In the genomic region with DNA sequence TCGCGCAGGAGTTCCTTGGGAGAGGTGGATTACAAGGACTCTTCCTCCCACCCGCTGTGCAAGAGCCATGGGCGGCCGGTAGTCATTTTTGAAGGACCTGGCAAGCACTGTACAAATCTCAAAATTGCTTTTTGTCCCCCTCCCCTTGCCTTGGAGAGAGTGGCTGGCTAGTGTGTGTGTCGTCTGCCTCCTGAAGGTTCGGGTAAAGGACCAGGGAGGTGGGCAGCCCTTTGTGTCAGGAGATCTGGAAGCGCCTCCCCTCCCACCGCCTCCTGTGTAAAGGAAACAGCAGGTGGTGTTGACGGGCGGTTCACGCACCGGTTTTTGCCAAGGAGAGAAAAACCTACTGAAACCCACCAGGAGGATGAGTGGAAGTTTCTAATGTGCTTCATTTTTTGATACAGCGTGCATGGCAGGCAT, we compare ENCODE assay signal across 8 cellular contexts. TPM values are rescaled to one million over a fixed set of nuclear protein-coding genes. Genes with fewer than 3 reads are reported as not detected.
A peak's percentile ranks its signal among the peaks of the same experiment; 100 is the strongest.
DNase-seq lines count a peak whose midpoint lies in the region; ATAC-seq and TF ChIP-seq lines count a peak whose summit lies in the region.

No MANE protein-coding gene starts in this region.

- no peak overlapping the region for H3K27ac ChIP-seq in AG04450 (ENCODE audit: low read depth, low read length)
- peak overlapping the region; percentile 85; the same call in 1 of the 2 replicates for H3K27ac ChIP-seq in HEK293 (ENCODE audit: extremely low read depth, low read depth, low read length)
- peak overlapping the region; percentile 71 to 86 for H3K27ac ChIP-seq in thoracic aorta

- H3K27me3 ChIP-seq in AG04450 (ENCODE audit: control insufficient read depth, insufficient read depth, low read length) (peaks cover 6% of the 10 kb centered on the region), thoracic aorta (replicated peaks; ENCODE audit: insufficient read depth) (no peaks in the 10 kb centered on the region)

- H3K4me1 ChIP-seq in HEK293 (ENCODE audit: control insufficient read depth, insufficient read depth, low read length) (no peaks in the 10 kb centered on the region), thoracic aorta (ENCODE audit: control insufficient read depth in 1 of 2, low read depth in 2 of 2) (peaks cover 16 to 55% of the 10 kb centered on the region in 2 donors)

- peaks cover 0 to 9% of the 10 kb centered on the region in 2 experiments; a peak in 1 of 3 replicates for H3K36me3 ChIP-seq in HEK293 (ENCODE audit: control insufficient read depth in 2 of 2, insufficient read depth in 1 of 2, low read length in 2 of 2)
- H3K36me3 ChIP-seq in thoracic aorta, result no peaks in the 10 kb centered on the region

- H3K27me3 Mint-ChIP-seq in activated CD8-positive, alpha-beta T cell treated with anti-CD3 and anti-CD28 coated beads, Interleukin-2, amount 10 ng/mL, durations not matched to agents 7 days and 5 days (ENCODE audit: low read depth), result no peaks in the 10 kb centered on the region
- peaks cover 2 to 8% (median 3%) of the 10 kb centered on the region in 3 donors for H3K27me3 Mint-ChIP-seq in immature natural killer cell (ENCODE audit: low read depth in 3 of 3)

- peaks cover 22% of the 10 kb centered on the region for H3K4me1 Mint-ChIP-seq in activated CD8-positive, alpha-beta T cell treated with anti-CD3 and anti-CD28 coated beads, Interleukin-2, amount 10 ng/mL, durations not matched to agents 7 days and 5 days (ENCODE audit: low read depth)
- H3K4me1 Mint-ChIP-seq in immature natural killer cell, result peaks cover 25 to 37% of the 10 kb centered on the region in 2 donors

- peak overlapping the region; percentile 48 for H3K27ac Mint-ChIP-seq in activated CD8-positive, alpha-beta T cell treated with anti-CD3 and anti-CD28 coated beads, Interleukin-2, amount 10 ng/mL, durations not matched to agents 7 days and 5 days
- peak overlapping the region in 5 of 6 donors; percentile 75 to 86 (median 78) for H3K27ac Mint-ChIP-seq in immature natural killer cell

- no peaks in the 10 kb centered on the region for H3K9me3 Mint-ChIP-seq in activated CD8-positive, alpha-beta T cell treated with anti-CD3 and anti-CD28 coated beads, Interleukin-2, amount 10 ng/mL, durations not matched to agents 7 days and 5 days (ENCODE audit: insufficient read depth)
- H3K9me3 Mint-ChIP-seq in immature natural killer cell, result no peaks in the 10 kb centered on the region

- ATAC-seq in activated CD8-positive, alpha-beta T cell treated with anti-CD3 and anti-CD28 coated beads, Interleukin-2, amount 10 ng/mL, durations not matched to agents 7 days and 5 days, result no peak
- ATAC-seq in thoracic aorta (ENCODE audit: insufficient number of reproducible peaks, low FRiP score, low read depth) (no peak), HG02884 (IDR thresholded peaks at IDR 0.05; ENCODE audit: unreplicated experiment) (no peak), GM18870 (IDR thresholded peaks at IDR 0.05; ENCODE audit: unreplicated experiment) (no peak)

- H3K9me3 ChIP-seq in AG04450 (ENCODE audit: control insufficient read depth, insufficient read depth, low read length) (peaks cover 7% of the 10 kb centered on the region), HEK293 (ENCODE audit: control insufficient read depth, insufficient read depth, low read depth, low read length) (no peaks in the 10 kb centered on the region), thoracic aorta (no peaks in the 10 kb centered on the region)

- no peak for TF ChIP-seq CTCF in AG04450 (IDR thresholded peaks at IDR 0.05; ENCODE audit: low read depth, low read length)
- TF ChIP-seq CTCF in HEK293 (tag by site-specific recombination; IDR thresholded peaks at IDR 0.05), result no peak
- no peak for TF ChIP-seq CTCF in thoracic aorta (IDR thresholded peaks at IDR 0.05)

- peak overlapping the region; percentile 86 for H3K4me3 Mint-ChIP-seq in activated CD8-positive, alpha-beta T cell treated with anti-CD3 and anti-CD28 coated beads, Interleukin-2, amount 10 ng/mL, durations not matched to agents 7 days and 5 days
- H3K4me3 Mint-ChIP-seq in immature natural killer cell, result peak overlapping the region; percentile 85 to 90 (median 88)

- H3K36me3 Mint-ChIP-seq in activated CD8-positive, alpha-beta T cell treated with anti-CD3 and anti-CD28 coated beads, Interleukin-2, amount 10 ng/mL, durations not matched to agents 7 days and 5 days (ENCODE audit: low read depth), result no peaks in the 10 kb centered on the region
- H3K36me3 Mint-ChIP-seq in immature natural killer cell, result no peaks in the 10 kb centered on the region

- no peak for DNase-seq in AG04450 (ENCODE audit: low read depth, low spot score)
- no peak for DNase-seq in activated CD8-positive, alpha-beta T cell treated with anti-CD3 and anti-CD28 coated beads, Interleukin-2, amount 10 ng/mL, durations not matched to agents 7 days and 5 days
- DNase-seq in immature natural killer cell, result no peak
- DNase-seq in thoracic aorta (ENCODE audit: low spot score), result no peak
- DNase-seq in NOMO-1 treated with DMSO at 0.1 percent for 48 hours (lab: John Stamatoyannopoulos, UW; ENCODE audit: unreplicated experiment), result no peak

- peak overlapping the region; percentile 92 for H3K4me3 ChIP-seq in AG04450 (ENCODE audit: low read depth, low read length)
- peak overlapping the region; percentile 89 for H3K4me3 ChIP-seq in HEK293 (ENCODE audit: low read depth, low read length)
- H3K4me3 ChIP-seq in thoracic aorta, result peak overlapping the region; percentile 91

- CTCF ChIA-PET in AG04450 (lab: Charles Lee) (interaction anchor here (1.9 kb wide), 1 partner anchor 202 kb away, joined by 6 read pairs; no protein-coding TSS in a partner anchor), HEK293 (lab: Yijun Ruan, JAX) (interaction anchor here (0.5 kb wide), 1 partner anchor 18 kb away, joined by 3 read pairs; no protein-coding TSS in a partner anchor)
- CTCF ChIA-PET in activated CD8-positive, alpha-beta T cell treated with anti-CD3 and anti-CD28 coated beads, Interleukin-2, amount 10 ng/mL, durations not matched to agents 7 days and 5 days (lab: Charles Lee), result interaction anchor here (0.8 to 1.2 kb wide), 2 partner anchors 137 to 203 kb away, joined by 3 read pairs; no protein-coding TSS in a partner anchor

- POLR2A ChIA-PET in AG04450 (lab: Yijun Ruan, JAX) (interaction anchor here (1.1 kb wide), 1 partner anchor 51 kb away, joined by 5 read pairs; a partner anchor contains a TSS), HEK293 (lab: Yijun Ruan, JAX) (interaction anchor here (1.0 to 1.1 kb wide), 2 partner anchors 9 to 51 kb away, joined by 3 to 6 read pairs; a partner anchor contains a TSS)
- POLR2A ChIA-PET in activated CD8-positive, alpha-beta T cell treated with anti-CD3 and anti-CD28 coated beads, Interleukin-2, amount 10 ng/mL, durations not matched to agents 7 days and 5 days (lab: Charles Lee), result interaction anchor here (0.7 to 2.0 kb wide), 2 partner anchors 47 to 51 kb away, joined by 3 to 11 read pairs; a partner anchor contains a TSS

TF ChIP-seq in HEK293, 187 proteins besides CTCF, POLR2A, EP300 and RAD21 (continues in another document):
- TF ChIP-seq ZBTB7A (tag by site-specific recombination; IDR thresholded peaks at IDR 0.05; ENCODE audit: low read depth) (no peak), ZNF184 (tag by site-specific recombination; IDR thresholded peaks at IDR 0.05) (no peak), KLF7 (tag by site-specific recombination; IDR thresholded peaks at IDR 0.05; ENCODE audit: borderline replicate concordance) (no peak), ZNF610 (tag by site-specific recombination; IDR thresholded peaks at IDR 0.05; ENCODE audit: borderline replicate concordance) (no peak), ZNF114 (tag by site-specific recombination; IDR thresholded peaks at IDR 0.05) (no peak), ZNF274 (IDR thresholded peaks at IDR 0.05; ENCODE audit: low read length) (no peak), ZNF274 (tag by site-specific recombination; IDR thresholded peaks at IDR 0.05; ENCODE audit: borderline replicate concordance) (no peak), ZNF140 (tag by site-specific recombination; IDR thresholded peaks at IDR 0.05) (no peak)
- TF ChIP-seq, protein P1, sequence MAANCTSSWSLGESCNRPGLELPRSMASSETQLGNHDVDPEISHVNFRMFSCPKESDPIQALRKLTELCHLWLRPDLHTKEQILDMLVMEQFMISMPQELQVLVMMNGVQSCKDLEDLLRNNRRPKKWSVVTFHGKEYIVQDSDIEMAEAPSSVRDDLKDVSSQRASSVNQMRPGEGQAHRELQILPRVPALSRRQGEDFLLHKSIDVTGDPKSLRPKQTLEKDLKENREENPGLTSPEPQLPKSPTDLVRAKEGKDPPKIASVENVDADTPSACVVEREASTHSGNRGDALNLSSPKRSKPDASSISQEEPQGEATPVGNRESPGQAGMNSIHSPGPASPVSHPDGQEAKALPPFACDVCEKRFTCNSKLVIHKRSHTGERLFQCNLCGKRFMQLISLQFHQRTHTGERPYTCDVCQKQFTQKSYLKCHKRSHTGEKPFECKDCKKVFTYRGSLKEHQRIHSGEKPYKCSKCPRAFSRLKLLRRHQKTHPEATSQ (tag by site-specific recombination; IDR thresholded peaks at IDR 0.05), result no peak
- TF ChIP-seq, protein P2, sequence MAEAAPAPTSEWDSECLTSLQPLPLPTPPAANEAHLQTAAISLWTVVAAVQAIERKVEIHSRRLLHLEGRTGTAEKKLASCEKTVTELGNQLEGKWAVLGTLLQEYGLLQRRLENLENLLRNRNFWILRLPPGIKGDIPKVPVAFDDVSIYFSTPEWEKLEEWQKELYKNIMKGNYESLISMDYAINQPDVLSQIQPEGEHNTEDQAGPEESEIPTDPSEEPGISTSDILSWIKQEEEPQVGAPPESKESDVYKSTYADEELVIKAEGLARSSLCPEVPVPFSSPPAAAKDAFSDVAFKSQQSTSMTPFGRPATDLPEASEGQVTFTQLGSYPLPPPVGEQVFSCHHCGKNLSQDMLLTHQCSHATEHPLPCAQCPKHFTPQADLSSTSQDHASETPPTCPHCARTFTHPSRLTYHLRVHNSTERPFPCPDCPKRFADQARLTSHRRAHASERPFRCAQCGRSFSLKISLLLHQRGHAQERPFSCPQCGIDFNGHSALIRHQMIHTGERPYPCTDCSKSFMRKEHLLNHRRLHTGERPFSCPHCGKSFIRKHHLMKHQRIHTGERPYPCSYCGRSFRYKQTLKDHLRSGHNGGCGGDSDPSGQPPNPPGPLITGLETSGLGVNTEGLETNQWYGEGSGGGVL (tag by site-specific recombination; IDR thresholded peaks at IDR 0.05), result no peak

RNA-seq across cellular contexts. Expression of a gene that starts 1.2 kb away (rescaled TPM):
- polyA plus RNA-seq in AG04450 (2011; rRNA removed) (39.9 and 51.4 TPM in 2 replicates), immature natural killer cell (10 to 100 TPM; 22.6 to 36.9 (median 30.0) TPM)
- 34.2 and 39.9 TPM in 2 replicates for polyA minus RNA-seq in AG04450 (2011; rRNA and poly(A)+ RNA removed)
- total RNA-seq in activated CD8-positive, alpha-beta T cell treated with anti-CD3 and anti-CD28 coated beads, Interleukin-2, amount 10 ng/mL, durations not matched to agents 7 days and 5 days, result 10 to 100 TPM; 31.9 TPM
- total RNA-seq in thoracic aorta, result 100 to 1,000 TPM in 1 of 2 donors, 10 to 100 TPM in 1; 82.0 to 107 TPM

RNA-seq across cellular contexts. Expression of a gene that starts 51.2 kb away (rescaled TPM):
- polyA plus RNA-seq in AG04450 (2011; rRNA removed) (43.2 and 60.0 TPM in 2 replicates), immature natural killer cell (10 to 100 TPM; 39.3 to 56.0 (median 51.0) TPM)
- polyA minus RNA-seq in AG04450 (2011; rRNA and poly(A)+ RNA removed), result 70.7 and 104 TPM in 2 replicates
- total RNA-seq in activated CD8-positive, alpha-beta T cell treated with anti-CD3 and anti-CD28 coated beads, Interleukin-2, amount 10 ng/mL, durations not matched to agents 7 days and 5 days, result 10 to 100 TPM; 33.9 TPM
- total RNA-seq in thoracic aorta, result 100 to 1,000 TPM; 124 to 256 TPM
